1 cellular context compared by ENCODE assay signal in the genomic region with DNA sequence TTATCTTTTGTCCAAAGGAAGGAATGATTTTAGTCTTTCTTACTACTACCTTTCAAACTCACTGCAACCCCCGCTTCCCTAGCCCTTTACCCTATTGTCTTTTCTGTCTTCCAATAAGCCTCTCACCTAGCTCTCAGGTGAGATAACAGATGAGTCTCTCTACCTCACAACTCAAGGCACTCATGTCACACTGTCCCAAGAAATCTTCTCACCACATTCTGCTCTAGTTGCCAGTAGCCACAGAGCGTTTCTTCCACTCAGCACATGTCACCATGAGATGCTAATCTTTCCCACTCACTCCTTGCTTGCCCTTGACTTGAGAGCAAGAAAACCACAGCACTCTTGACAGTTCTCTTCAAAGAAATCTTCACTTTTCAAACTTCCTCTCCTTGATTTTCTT.
TF ChIP-seq lines count a peak whose summit lies in the region.

No MANE protein-coding gene starts in this region.

TF ChIP-seq in H1, 55 proteins besides CTCF, POLR2A, EP300 and RAD21:
- TF ChIP-seq POLR2AphosphoS5 (IDR thresholded peaks at IDR 0.05; ENCODE audit: low read depth, low read length) (no peak), SP1 (IDR thresholded peaks at IDR 0.05; ENCODE audit: low read depth, low read length) (no peak), TCF12 (IDR thresholded peaks at IDR 0.05; ENCODE audit: low read depth, low read length) (no peak), TAF7 (optimal IDR thresholded peaks at IDR 0.05; ENCODE audit: borderline replicate concordance, low read depth, low read length) (no peak), ZNF274 (IDR thresholded peaks at IDR 0.05; ENCODE audit: borderline replicate concordance, extremely low read depth, low read length) (no peak), TAF1 (IDR thresholded peaks at IDR 0.05; ENCODE audit: low read depth, low read length) (no peak), NANOG (IDR thresholded peaks at IDR 0.05; ENCODE audit: insufficient read depth, low read depth, low read length, poor library complexity, severe bottlenecking) (no peak), SIRT6 (IDR thresholded peaks at IDR 0.05; ENCODE audit: low read length) (no peak), SUZ12 (IDR thresholded peaks at IDR 0.05; ENCODE audit: low read length) (no peak), KDM4A (IDR thresholded peaks at IDR 0.05; ENCODE audit: low read depth, low read length, severe bottlenecking) (no peak), FOSL1 (IDR thresholded peaks at IDR 0.05; ENCODE audit: insufficient read depth, low read depth, low read length) (no peak), SAP30 (IDR thresholded peaks at IDR 0.05; ENCODE audit: insufficient read depth, insufficient replicate concordance, low read length) (no peak), GABPA (IDR thresholded peaks at IDR 0.05; ENCODE audit: borderline replicate concordance, insufficient read depth, low read length) (no peak), RFX5 (IDR thresholded peaks at IDR 0.05; ENCODE audit: borderline replicate concordance, low read depth, low read length) (no peak), CHD7 (IDR thresholded peaks at IDR 0.05; ENCODE audit: insufficient replicate concordance, low read length) (no peak), CEBPB (IDR thresholded peaks at IDR 0.05; ENCODE audit: low read depth, low read length) (no peak)
- TF ChIP-seq, protein P1, sequence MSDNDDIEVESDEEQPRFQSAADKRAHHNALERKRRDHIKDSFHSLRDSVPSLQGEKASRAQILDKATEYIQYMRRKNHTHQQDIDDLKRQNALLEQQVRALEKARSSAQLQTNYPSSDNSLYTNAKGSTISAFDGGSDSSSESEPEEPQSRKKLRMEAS (IDR thresholded peaks at IDR 0.05), result no peak
- TF ChIP-seq, protein P2, sequence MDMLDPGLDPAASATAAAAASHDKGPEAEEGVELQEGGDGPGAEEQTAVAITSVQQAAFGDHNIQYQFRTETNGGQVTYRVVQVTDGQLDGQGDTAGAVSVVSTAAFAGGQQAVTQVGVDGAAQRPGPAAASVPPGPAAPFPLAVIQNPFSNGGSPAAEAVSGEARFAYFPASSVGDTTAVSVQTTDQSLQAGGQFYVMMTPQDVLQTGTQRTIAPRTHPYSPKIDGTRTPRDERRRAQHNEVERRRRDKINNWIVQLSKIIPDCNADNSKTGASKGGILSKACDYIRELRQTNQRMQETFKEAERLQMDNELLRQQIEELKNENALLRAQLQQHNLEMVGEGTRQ (IDR thresholded peaks at IDR 0.05; ENCODE audit: low read length), result no peak
